8 cellular contexts compared by ENCODE assay signal in genomic region chr4:85474818-85475630, GRCh38. TPM values are rescaled to one million over a fixed set of nuclear protein-coding genes. Genes with fewer than 3 reads are reported as not detected.
DNase-seq lines count a peak whose midpoint lies in the region; ATAC-seq lines count a peak whose summit lies in the region.

Gene ARHGAP24 (plus strand): TSS chr4:85475150.

- no peaks in the 10 kb centered on the region for H3K9me3 Mint-ChIP-seq in activated naive CD8-positive, alpha-beta T cell treated with anti-CD3 and anti-CD28 coated beads for 36 hours

- H3K27ac Mint-ChIP-seq in activated naive CD8-positive, alpha-beta T cell treated with anti-CD3 and anti-CD28 coated beads for 36 hours = peak within 1 kb of the TSS; percentile 69

- H3K27me3 Mint-ChIP-seq in activated naive CD8-positive, alpha-beta T cell treated with anti-CD3 and anti-CD28 coated beads for 36 hours = peaks cover 57% of the 10 kb centered on the region

- no peaks in the 10 kb centered on the region for H3K36me3 Mint-ChIP-seq in activated naive CD8-positive, alpha-beta T cell treated with anti-CD3 and anti-CD28 coated beads for 36 hours

- H3K4me1 Mint-ChIP-seq in activated naive CD8-positive, alpha-beta T cell treated with anti-CD3 and anti-CD28 coated beads for 36 hours = peaks cover 10% of the 10 kb centered on the region

- peak; percentile 88 for ATAC-seq in GM19328 (IDR thresholded peaks at IDR 0.05; ENCODE audit: unreplicated experiment)
- ATAC-seq in HG03342 (IDR thresholded peaks at IDR 0.05; ENCODE audit: unreplicated experiment) = peak; percentile 92
- ATAC-seq in Right ventricle myocardium inferior = peak; percentile 98

- in situ Hi-C loops in Caki2 (cut with HindIII; ENCODE audit: low pct_unique_long_range_greater_than_20kb, low sequenced_read_pairs) = no loop called here

- DNase-seq in Caki2 (ENCODE audit: low read depth) (peak; percentile 72), NCI-H510A treated with DMSO at 0.1 percent for 48 hours (lab: John Stamatoyannopoulos, UW) (peak; percentile 96), Right ventricle myocardium inferior (ENCODE audit: missing footprints) (peak; percentile 92), occipital lobe (lab: John Stamatoyannopoulos, UW) (peak; percentile 18), NCI-H446 treated with DMSO at 0.1 percent for 48 hours (lab: John Stamatoyannopoulos, UW) (no peak)
- DNase-seq in activated naive CD8-positive, alpha-beta T cell treated with anti-CD3 and anti-CD28 coated beads for 36 hours = peak; percentile 72

- intact Hi-C loops in Right ventricle myocardium inferior (cut with DNase I) = loop anchor here (5.0 kb wide), 2 partner anchors 257 to 272 kb away; no protein-coding TSS in a partner anchor

- peak within 1 kb of the TSS; percentile 74 for H3K4me3 Mint-ChIP-seq in activated naive CD8-positive, alpha-beta T cell treated with anti-CD3 and anti-CD28 coated beads for 36 hours

RNA-seq across cellular contexts. Expression of gene ARHGAP24, which starts in this region (rescaled TPM):
- 0.67 and 1.2 TPM in 2 replicates for total RNA-seq in Caki2 (2014; rRNA removed; shearing (Covaris generic); ENCODE audit: low replicate concordance)
- under 1 TPM; 0.62 to 0.92 TPM for total RNA-seq in activated naive CD8-positive, alpha-beta T cell treated with anti-CD3 and anti-CD28 coated beads for 36 hours
- total RNA-seq in Right ventricle myocardium inferior = 10.6 TPM
- 2.2 TPM for total RNA-seq in occipital lobe

Comparison
In these comparisons a context has a peak if more than half of its experiments do, and no peak if none do; other contexts are left out.
1. Peak in DNase-seq in activated naive CD8-positive, alpha-beta T cell treated with anti-CD3 and anti-CD28 coated beads for 36 hours; RNA of the gene not detected or under 1 TPM.